ENCODE assay signal across 20 cellular contexts in the genomic region with DNA sequence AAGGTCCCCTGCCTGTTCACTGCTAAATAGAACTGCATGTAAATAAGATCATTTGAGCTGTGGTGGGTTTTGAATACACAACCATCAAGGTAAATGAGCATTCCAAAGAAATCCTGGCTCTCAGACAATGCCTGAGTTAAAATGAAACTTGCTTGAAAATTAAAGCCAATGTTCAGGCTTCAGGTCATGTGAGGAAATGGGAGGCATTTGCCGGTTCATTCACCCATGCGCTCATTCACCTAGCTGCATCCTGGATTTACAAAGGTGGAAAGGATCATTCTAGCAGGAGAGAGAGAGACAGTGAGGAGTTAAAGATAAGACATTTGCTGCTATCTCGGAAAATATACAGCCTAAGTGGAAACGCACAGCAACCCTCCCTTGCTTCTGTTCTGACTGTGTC.
"Had no signal": no experiment of that assay in that cellular context is flagged by ENCODE, and none has a peak within 500 bp of the region (broad histone marks: within the 10 kb centered on the region; RNA-seq: fewer than 3 reads in every experiment).

No MANE protein-coding gene starts in this region.

- H3K4me3 ChIP-seq: gastrocnemius medialis, right lobe of liver, thoracic aorta had no signal

- H3K9me3 ChIP-seq: gastrocnemius medialis, right lobe of liver, thoracic aorta had no signal

- DNase-seq: activated CD4-positive, alpha-beta T cell treated with anti-CD3 and anti-CD28 coated beads for 4 hours; activated CD4-positive, alpha-beta T cell treated with anti-CD3 and anti-CD28 coated beads, Interleukin-2, amount 50 U/mL, for 48 hours; activated CD4-positive, CD25-positive, alpha-beta regulatory T cell; activated CD8-positive, alpha-beta memory T cell treated with anti-CD3 and anti-CD28 coated beads, Interleukin-2, amount 50 U/mL, for 48 hours; activated naive CD4-positive, alpha-beta T cell; activated naive CD8-positive, alpha-beta T cell treated with anti-CD3 and anti-CD28 coated beads for 36 hours; activated T-cell treated with anti-CD3 and anti-CD28 coated beads, Interleukin-2, amount 50 U/mL, for 4 hours; central memory CD4-positive, alpha-beta T cell; dermis blood vessel endothelial cell; effector CD8-positive, alpha-beta T cell; gastrocnemius medialis; hypothalamus; midbrain; nucleus accumbens; right lobe of liver; small intestine; stimulated activated CD4-positive, alpha-beta T cell treated with anti-CD3 and anti-CD28 coated beads, Interleukin-15, amount 100 ng/mL, for 24 hours; stimulated activated naive CD4-positive, alpha-beta T cell; T1000 had no signal

- H3K27me3 ChIP-seq: gastrocnemius medialis, right lobe of liver had no signal

- H3K27ac ChIP-seq: gastrocnemius medialis, right lobe of liver, thoracic aorta had no signal

- H3K36me3 ChIP-seq: gastrocnemius medialis, right lobe of liver, thoracic aorta had no signal
